In the genomic region with DNA sequence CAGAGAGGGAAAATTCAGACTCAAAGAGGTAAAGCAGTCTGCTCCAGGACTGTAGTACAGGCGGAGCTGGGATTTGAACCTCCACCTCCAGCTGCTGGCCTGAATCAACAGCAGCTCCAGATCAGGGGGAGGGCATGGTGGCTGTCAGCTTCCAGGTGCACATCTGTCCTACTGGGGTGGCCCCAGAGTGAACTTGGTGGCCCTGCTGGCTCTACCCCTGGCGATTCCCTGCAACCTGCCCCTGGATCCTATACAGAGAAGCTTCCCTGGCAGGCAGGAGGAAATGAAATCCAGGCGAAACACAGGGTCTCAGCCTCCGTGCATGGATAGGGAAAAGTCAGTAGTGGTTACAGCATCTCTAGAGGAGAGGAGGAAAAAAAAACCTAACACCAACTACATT, we compare ENCODE assay signal across 25 cellular contexts.
A peak's percentile ranks its signal among the peaks of the same experiment; 100 is the strongest.
DNase-seq lines count a peak whose midpoint lies in the region; ATAC-seq, FAIRE-seq and TF ChIP-seq lines count a peak whose summit lies in the region.
"Had no signal": no experiment of that assay in that cellular context is flagged by ENCODE, and none has a peak within 500 bp of the region (broad histone marks: within the 10 kb centered on the region; RNA-seq: fewer than 3 reads in every experiment).

No MANE protein-coding gene starts in this region.

- peaks cover 18% of the 10 kb centered on the region for H3K27me3 Mint-ChIP-seq in glutamatergic neuron (ENCODE audit: unreplicated experiment)
- peaks cover 41% of the 10 kb centered on the region for H3K27me3 Mint-ChIP-seq in activated T-helper 17 cell treated with anti-CD3 and anti-CD28 coated beads, Interleukin-2, amount 50 U/mL, for 72 hours

- H3K4me1 Mint-ChIP-seq in glutamatergic neuron (ENCODE audit: low read depth, unreplicated experiment): peaks cover 28% of the 10 kb centered on the region
- H3K4me1 Mint-ChIP-seq in activated T-helper 17 cell treated with anti-CD3 and anti-CD28 coated beads, Interleukin-2, amount 50 U/mL, for 72 hours: peaks cover 8% of the 10 kb centered on the region

- DNase-seq in NCI-H1694 treated with DMSO at 0.1 percent for 48 hours (lab: John Stamatoyannopoulos, UW) (peak; percentile 54), NCI-H1694 (lab: John Stamatoyannopoulos, UW) (no peak), GM12892 (ENCODE audit: insufficient read length) (peak; percentile 0), glutamatergic neuron (no peak), sciatic nerve (ENCODE audit: low spot score) (peak; percentile 51), NCI-H146 treated with DMSO at 0.1 percent for 48 hours (lab: John Stamatoyannopoulos, UW; ENCODE audit: unreplicated experiment) (no peak)
- DNase-seq: activated CD8-positive, alpha-beta T cell treated with anti-CD3 and anti-CD28 coated beads, Interleukin-2, amount 10 ng/mL, durations not matched to agents 7 days and 5 days; activated gamma-delta T cell treated with Interleukin-2 at 50 U/mL for 16 hours; amygdala; central memory CD4-positive, alpha-beta T cell; effector memory CD4-positive, alpha-beta T cell; esophagus squamous epithelium; Karpas-422; left ventricle myocardium superior; NCI-H1105; NCI-H774; occipital lobe; PC-3; stimulated activated CD4-positive, alpha-beta T cell treated with anti-CD3 and anti-CD28 coated beads, Interleukin-1b, Interleukin-23, amount 100 ng/mL, for 48 hours; T-helper 17 cell; WERI-Rb-1 had no signal

- peaks cover 8% of the 10 kb centered on the region for H3K9me3 Mint-ChIP-seq in glutamatergic neuron (ENCODE audit: unreplicated experiment)
- H3K9me3 Mint-ChIP-seq in activated T-helper 17 cell treated with anti-CD3 and anti-CD28 coated beads, Interleukin-2, amount 50 U/mL, for 72 hours: no peaks in the 10 kb centered on the region
- H3K9me3 Mint-ChIP-seq: stimulated activated naive CD8-positive, alpha-beta T cell treated with anti-CD3 and anti-CD28 coated beads, Interleukin-15, Interleukin-2, amounts not matched to agents 100 ng/mL and 50 ng/mL, for 24 hours had no signal

- no peak for TF ChIP-seq CTCF in glutamatergic neuron (IDR thresholded peaks at IDR 0.05; ENCODE audit: partially characterized antibody, unreplicated experiment)

- peak overlapping the region; percentile 80 for H3K4me3 Mint-ChIP-seq in glutamatergic neuron (ENCODE audit: unreplicated experiment)
- no peak overlapping the region for H3K4me3 Mint-ChIP-seq in activated T-helper 17 cell treated with anti-CD3 and anti-CD28 coated beads, Interleukin-2, amount 50 U/mL, for 72 hours
- H3K4me3 Mint-ChIP-seq: activated CD8-positive, alpha-beta T cell treated with anti-CD3 and anti-CD28 coated beads, Interleukin-2, amount 10 ng/mL, durations not matched to agents 7 days and 5 days; stimulated activated naive CD8-positive, alpha-beta T cell treated with anti-CD3 and anti-CD28 coated beads, Interleukin-15, Interleukin-2, amounts not matched to agents 100 ng/mL and 50 ng/mL, for 24 hours had no signal

- no peak for FAIRE-seq in GM12892 (lab: Jason Lieb, UNC)
- FAIRE-seq: GM19239 had no signal

- no peak overlapping the region for H3K27ac Mint-ChIP-seq in glutamatergic neuron (ENCODE audit: unreplicated experiment)
- no peak overlapping the region for H3K27ac Mint-ChIP-seq in activated T-helper 17 cell treated with anti-CD3 and anti-CD28 coated beads, Interleukin-2, amount 50 U/mL, for 72 hours
- H3K27ac Mint-ChIP-seq: activated CD8-positive, alpha-beta T cell treated with anti-CD3 and anti-CD28 coated beads, Interleukin-2, amount 10 ng/mL, durations not matched to agents 7 days and 5 days; stimulated activated naive CD8-positive, alpha-beta T cell treated with anti-CD3 and anti-CD28 coated beads, Interleukin-15, Interleukin-2, amounts not matched to agents 100 ng/mL and 50 ng/mL, for 24 hours; T-helper 17 cell had no signal

- no peaks in the 10 kb centered on the region for H3K36me3 Mint-ChIP-seq in glutamatergic neuron (ENCODE audit: unreplicated experiment)
- H3K36me3 Mint-ChIP-seq in activated T-helper 17 cell treated with anti-CD3 and anti-CD28 coated beads, Interleukin-2, amount 50 U/mL, for 72 hours (ENCODE audit: low read depth): no peaks in the 10 kb centered on the region

- intact Hi-C loops in sciatic nerve (cut with DNase I): no loop called here

- ATAC-seq in sciatic nerve (no peak), GM18502 (IDR thresholded peaks at IDR 0.05; ENCODE audit: poor library complexity, unreplicated experiment) (no peak)
- no peak for ATAC-seq in activated T-helper 17 cell treated with anti-CD3 and anti-CD28 coated beads, Interleukin-2, amount 50 U/mL, for 72 hours (replicated peaks)
- ATAC-seq: activated CD8-positive, alpha-beta T cell treated with anti-CD3 and anti-CD28 coated beads, Interleukin-2, amount 10 ng/mL, durations not matched to agents 7 days and 5 days; left ventricle myocardium superior; PC-3; T-helper 17 cell had no signal

- no peak for TF ChIP-seq POLR2A in GM12892 (IDR thresholded peaks at IDR 0.05; ENCODE audit: low read depth, low read length)

Comparison
In these comparisons a context has a peak if more than half of its experiments do, and no peak if none do; other contexts are left out.
1. DNase-seq: peak in NCI-H1694 treated with DMSO at 0.1 percent for 48 hours (single experiment), GM12892 (single experiment) and sciatic nerve (single experiment); none in NCI-H1694 (single experiment), glutamatergic neuron (single experiment) and NCI-H146 treated with DMSO at 0.1 percent for 48 hours (single experiment).